Comparison of ENCODE assay signal across 29 cellular contexts in the genomic region with DNA sequence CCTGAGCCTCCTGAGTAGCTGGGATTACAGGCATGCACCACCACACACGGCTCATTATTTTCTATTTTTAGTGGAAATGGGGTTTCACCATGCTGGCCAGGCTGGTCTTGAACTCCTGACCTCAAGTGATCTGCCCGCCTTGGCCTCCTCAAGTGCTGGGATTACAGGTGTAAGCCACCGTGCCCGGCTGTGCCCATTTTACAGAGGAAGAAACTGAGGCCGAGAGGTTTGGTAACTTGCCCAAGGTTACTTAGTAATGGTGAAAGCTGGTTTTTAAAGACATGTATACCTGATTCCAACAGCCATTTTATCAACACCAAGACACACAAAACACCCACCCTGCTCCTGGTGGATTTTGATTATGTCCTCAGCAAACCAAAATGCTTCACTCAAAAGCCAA.
"Had no signal": no experiment of that assay in that cellular context is flagged by ENCODE, and none has a peak within 500 bp of the region (broad histone marks: within the 10 kb centered on the region; RNA-seq: fewer than 3 reads in every experiment).

No MANE protein-coding gene starts in this region.

- ATAC-seq: effector memory CD8-positive, alpha-beta T cell; esophagus mucosa; foreskin keratinocyte; gastrocnemius medialis; gastroesophageal sphincter; heart left ventricle; heart right ventricle had no signal

- H3K4me3 ChIP-seq: colonic mucosa, coronary artery, dorsolateral prefrontal cortex, esophagus muscularis mucosa, esophagus squamous epithelium, gastrocnemius medialis, gastroesophageal sphincter, heart left ventricle, heart right ventricle had no signal

- H3K27ac ChIP-seq: colonic mucosa, coronary artery, dorsolateral prefrontal cortex, epithelial cell of prostate, esophagus squamous epithelium, foreskin keratinocyte, gastrocnemius medialis, heart right ventricle had no signal

- H3K36me3 ChIP-seq: colonic mucosa, esophagus muscularis mucosa, esophagus squamous epithelium, gastrocnemius medialis, gastroesophageal sphincter, heart left ventricle, heart right ventricle had no signal

- H3K27ac Mint-ChIP-seq: dendritic cell treated with granulocyte-macrophage colony-stimulating factor and Interleukin-4, amounts not matched to agents 40 ng/mL and 50 ng/mL, for 4 days; endodermal cell had no signal

- H3K4me3 Mint-ChIP-seq: dendritic cell treated with granulocyte-macrophage colony-stimulating factor and Interleukin-4, amounts not matched to agents 40 ng/mL and 50 ng/mL, for 4 days; effector memory CD8-positive, alpha-beta T cell; endodermal cell had no signal

- H3K27me3 ChIP-seq: colonic mucosa, dorsolateral prefrontal cortex, esophagus muscularis mucosa, esophagus squamous epithelium, foreskin keratinocyte, gastrocnemius medialis, gastroesophageal sphincter, heart left ventricle, heart right ventricle had no signal

- H3K27me3 Mint-ChIP-seq: dendritic cell treated with granulocyte-macrophage colony-stimulating factor and Interleukin-4, amounts not matched to agents 40 ng/mL and 50 ng/mL, for 4 days; effector memory CD8-positive, alpha-beta T cell had no signal

- DNase-seq: colonic mucosa; cortex of kidney; dermis blood vessel endothelial cell; dorsolateral prefrontal cortex; effector CD4-positive, alpha-beta T cell; effector CD8-positive, alpha-beta T cell; effector memory CD4-positive, alpha-beta T cell; effector memory CD8-positive, alpha-beta T cell; endodermal cell; erythroblast; esophagus squamous epithelium; foreskin fibroblast; foreskin keratinocyte; foreskin melanocyte; gastrocnemius medialis; glutamatergic neuron; head of caudate nucleus; heart left ventricle; heart right ventricle had no signal

- H3K4me1 ChIP-seq: colonic mucosa, esophagus squamous epithelium, foreskin keratinocyte had no signal

- FAIRE-seq: colon, endometrium, endothelial cell of umbilical vein, frontal cortex had no signal

- H3K9me3 ChIP-seq: colonic mucosa, esophagus muscularis mucosa, esophagus squamous epithelium, gastrocnemius medialis, gastroesophageal sphincter, heart left ventricle, heart right ventricle had no signal

- H3K9me3 Mint-ChIP-seq: dendritic cell treated with granulocyte-macrophage colony-stimulating factor and Interleukin-4, amounts not matched to agents 40 ng/mL and 50 ng/mL, for 4 days; effector memory CD8-positive, alpha-beta T cell; endodermal cell had no signal
